9 cellular contexts compared by ENCODE assay signal in genomic region chr7:80392229-80393169, GRCh38.
DNase-seq lines count a peak whose midpoint lies in the region; ATAC-seq and TF ChIP-seq lines count a peak whose summit lies in the region.
"Had no signal": no experiment of that assay in that cellular context is flagged by ENCODE, and none has a peak within 500 bp of the region (broad histone marks: within the 10 kb centered on the region; RNA-seq: fewer than 3 reads in every experiment).

No MANE protein-coding gene starts in this region.

- no peak overlapping the region for H3K23ac ChIP-seq in mesenchymal stem cell (ENCODE audit: low read length in 2 of 2)

- H3K4me2 ChIP-seq in mesenchymal stem cell (ENCODE audit: low read length, poor library complexity, severe bottlenecking), result no peak overlapping the region

- no peaks in the 10 kb centered on the region for H3K36me3 ChIP-seq in body of pancreas (replicated peaks in 1 of 2; ENCODE audit: insufficient read depth in 1 of 2, low read depth in 2 of 2)
- H3K36me3 ChIP-seq in mesenchymal stem cell (ENCODE audit: control insufficient read depth in 1 of 2, insufficient read depth in 2 of 2, low read depth in 1 of 2, low read length in 2 of 2), result no peaks in the 10 kb centered on the region

- no peak overlapping the region for H4K91ac ChIP-seq in mesenchymal stem cell (ENCODE audit: low read length)

- WGBS in body of pancreas, 2 donors, result 53 to 62% methylated on average over 4 of the region's 4 CpGs
- 97% methylated on average over 3 of the region's 4 CpGs for WGBS in mesenchymal stem cell

- intact Hi-C loops in body of pancreas (cut with DNase I), result no loop called here

- H3K9me3 ChIP-seq in body of pancreas, result no peaks in the 10 kb centered on the region
- no peaks in the 10 kb centered on the region for H3K9me3 ChIP-seq in mesenchymal stem cell (ENCODE audit: control insufficient read depth, low read length)

- H3K14ac ChIP-seq in mesenchymal stem cell (ENCODE audit: low read length in 2 of 2), result no peak overlapping the region

- TF ChIP-seq CTCF in body of pancreas (IDR thresholded peaks at IDR 0.05), result peak; percentile 7 to 60 (median 56)

- no peak overlapping the region for H2AFZ ChIP-seq in mesenchymal stem cell (ENCODE audit: low read depth, low read length)

- no peak for TF ChIP-seq POLR2A in body of pancreas (IDR thresholded peaks at IDR 0.05)

- H3K18ac ChIP-seq in mesenchymal stem cell (ENCODE audit: low read depth in 1 of 2, low read length in 2 of 2), result peak overlapping the region in 1 of 2 experiments; percentile 1

- no peak overlapping the region for H2BK5ac ChIP-seq in mesenchymal stem cell (ENCODE audit: low read depth, low read length, poor library complexity, severe bottlenecking)

- no peak for ATAC-seq in body of pancreas

- H3K4me3 ChIP-seq in body of pancreas, result no peak overlapping the region
- H3K4me3 ChIP-seq in mesenchymal stem cell (ENCODE audit: insufficient read depth in 1 of 2, low read depth in 1 of 2, low read length in 2 of 2), result no peak overlapping the region

- H3K27me3 ChIP-seq in body of pancreas, result no peaks in the 10 kb centered on the region
- H3K27me3 ChIP-seq in mesenchymal stem cell (ENCODE audit: control insufficient read depth in 1 of 2, insufficient read depth in 1 of 2, low read length in 2 of 2), result no peaks in the 10 kb centered on the region

- H2BK15ac ChIP-seq in mesenchymal stem cell (ENCODE audit: low read depth, poor library complexity, severe bottlenecking), result no peak overlapping the region

- H3K9ac ChIP-seq in mesenchymal stem cell (ENCODE audit: low read length), result no peak overlapping the region

- H4K8ac ChIP-seq in mesenchymal stem cell (ENCODE audit: low read length), result no peak overlapping the region

- H2AK5ac ChIP-seq in mesenchymal stem cell (ENCODE audit: low read length, severe bottlenecking), result no peak overlapping the region

- H2BK120ac ChIP-seq in mesenchymal stem cell (ENCODE audit: low read depth, low read length), result no peak overlapping the region

- peak; percentile 33 for DNase-seq in DMS114 treated with DMSO at 0.1 percent for 48 hours (lab: John Stamatoyannopoulos, UW; ENCODE audit: unreplicated experiment)
- peak; percentile 34 for DNase-seq in NAMALWA (ENCODE audit: low spot score)
- DNase-seq in body of pancreas, result no peak
- peak; percentile 58 for DNase-seq in mesenchymal stem cell
- DNase-seq in MV-4-11 (lab: John Stamatoyannopoulos, UW), result no peak
- DNase-seq in activated CD8-positive, alpha-beta memory T cell treated with anti-CD3 and anti-CD28 coated beads, Interleukin-2, amount 50 U/mL, for 4 hours, result no peak
- DNase-seq in central memory CD4-positive, alpha-beta T cell, result no peak
- DNase-seq in NCI-H226, result no peak

- H3K4me1 ChIP-seq in body of pancreas (no peaks in the 10 kb centered on the region), mesenchymal stem cell (ENCODE audit: control insufficient read depth, insufficient read depth, low read depth, low read length) (peaks cover 1% of the 10 kb centered on the region)

- H3K27ac ChIP-seq in body of pancreas (no peak overlapping the region), mesenchymal stem cell (ENCODE audit: low read length, poor library complexity, severe bottlenecking) (no peak overlapping the region)
- H3K27ac ChIP-seq: epithelial cell of prostate had no signal

- H3K4ac ChIP-seq in mesenchymal stem cell (ENCODE audit: low read depth in 1 of 2, low read length in 2 of 2), result peak overlapping the region in 1 of 2 experiments; percentile 6

- no peaks in the 10 kb centered on the region for H3K79me1 ChIP-seq in mesenchymal stem cell (replicated peaks; ENCODE audit: low read length, poor library complexity, severe bottlenecking)

- H2BK12ac ChIP-seq in mesenchymal stem cell (ENCODE audit: low read length in 2 of 2), result peak overlapping the region in 1 of 2 experiments; percentile 51

Comparison
In these comparisons a context has a peak if more than half of its experiments do, and no peak if none do; other contexts are left out.
1. DNase-seq: peak in DMS114 treated with DMSO at 0.1 percent for 48 hours (single experiment), NAMALWA (single experiment) and mesenchymal stem cell (single experiment); none in body of pancreas (0 of 4), MV-4-11 (single experiment), activated CD8-positive, alpha-beta memory T cell treated with anti-CD3 and anti-CD28 coated beads, Interleukin-2, amount 50 U/mL, for 4 hours (single experiment), central memory CD4-positive, alpha-beta T cell (single experiment) and NCI-H226 (single experiment).